Comparison of ENCODE assay signal across 22 cellular contexts in genomic region chr14:90520326-90520725, GRCh38.
A peak's percentile ranks its signal among the peaks of the same experiment; 100 is the strongest.
DNase-seq lines count a peak whose midpoint lies in the region; FAIRE-seq and TF ChIP-seq lines count a peak whose summit lies in the region.
"Had no signal": no experiment of that assay in that cellular context is flagged by ENCODE, and none has a peak within 500 bp of the region (broad histone marks: within the 10 kb centered on the region; RNA-seq: fewer than 3 reads in every experiment).

No MANE protein-coding gene starts in this region.

- intact Hi-C loops in ascending aorta (cut with DNase I), result loop anchor here (5.0 to 10.0 kb wide), 2 partner anchors 174 to 237 kb away; no protein-coding TSS in a partner anchor
- intact Hi-C loops in thyroid gland (cut with DNase I), result no loop called here

- TF ChIP-seq CTCF in ascending aorta (IDR thresholded peaks at IDR 0.05) (no peak), thyroid gland (IDR thresholded peaks at IDR 0.05) (no peak)

- no peak overlapping the region for H3K9ac ChIP-seq in muscle layer of colon (ENCODE audit: low read length)

- 65 to 77% methylated on average over 5 of the region's 5 CpGs for WGBS in thyroid gland, 2 donors

- H3K36me3 ChIP-seq in ascending aorta (no peaks in the 10 kb centered on the region), muscle layer of colon (ENCODE audit: insufficient read depth, low read length) (no peaks in the 10 kb centered on the region), thyroid gland (no peaks in the 10 kb centered on the region)
- H3K36me3 ChIP-seq: cardiac muscle cell had no signal

- FAIRE-seq in urothelium cell line (lab: Jason Lieb, UNC), result no peak
- FAIRE-seq: endothelial cell of umbilical vein had no signal

- peak; percentile 38 to 68 for DNase-seq in NCI-H524 (lab: John Stamatoyannopoulos, UW)
- DNase-seq in NCI-H524 treated with DMSO at 0.1 percent for 48 hours (lab: John Stamatoyannopoulos, UW), result no peak
- no peak for DNase-seq in ascending aorta (ENCODE audit: low spot score in 2 of 2)
- DNase-seq in thyroid gland, result no peak
- DNase-seq in NCI-H1694 treated with DMSO at 0.1 percent for 48 hours (lab: John Stamatoyannopoulos, UW), result no peak
- DNase-seq in urothelium cell line (ENCODE audit: low spot score), result no peak
- no peak for DNase-seq in activated T-cell treated with anti-CD3 and anti-CD28 coated beads, Interleukin-2, amount 50 U/mL, for 48 hours
- DNase-seq: activated CD4-positive, alpha-beta T cell treated with anti-CD3 and anti-CD28 coated beads for 4 hours; activated naive CD4-positive, alpha-beta T cell treated with anti-CD3 and anti-CD28 coated beads, Interleukin-2, amount 10 ng/mL, durations not matched to agents 7 days and 5 days; amniotic stem cell; DND-41; HFFc6; naive thymus-derived CD4-positive, alpha-beta T cell; NCI-H1417 treated with DMSO at 0.1 percent for 48 hours; NCI-H526; occipital lobe; retina; stimulated activated CD4-positive, alpha-beta T cell treated with anti-CD3 and anti-CD28 coated beads, Interleukin-4, amount 100 ng/mL, for 1 hour had no signal

- H3K9me3 ChIP-seq in ascending aorta, result no peaks in the 10 kb centered on the region
- no peaks in the 10 kb centered on the region for H3K9me3 ChIP-seq in muscle layer of colon (ENCODE audit: low read length)
- no peaks in the 10 kb centered on the region for H3K9me3 ChIP-seq in thyroid gland

- H3K27ac ChIP-seq in ascending aorta, result peak overlapping the region; percentile 71 to 83
- H3K27ac ChIP-seq in muscle layer of colon (ENCODE audit: low read depth, low read length), result peak overlapping the region; percentile 48
- peak overlapping the region in 2 of 3 donors; percentile 55 to 79 for H3K27ac ChIP-seq in thyroid gland
- H3K27ac ChIP-seq: 22Rv1, cardiac muscle cell had no signal

- H3K27me3 ChIP-seq in ascending aorta (no peaks in the 10 kb centered on the region), muscle layer of colon (ENCODE audit: control insufficient read depth in 1 of 2, insufficient read depth in 2 of 2, low read length in 2 of 2) (no peaks in the 10 kb centered on the region), thyroid gland (no peaks in the 10 kb centered on the region)
- H3K27me3 ChIP-seq: cardiac muscle cell had no signal

- H3K4me3 ChIP-seq in ascending aorta (no peak overlapping the region), muscle layer of colon (ENCODE audit: low read depth in 1 of 2, low read length in 2 of 2) (no peak overlapping the region), thyroid gland (replicated peaks in 1 of 3) (no peak overlapping the region)
- H3K4me3 ChIP-seq: cardiac muscle cell had no signal

- TF ChIP-seq POLR2A in thyroid gland (IDR thresholded peaks at IDR 0.05), result no peak

- H3K4me1 ChIP-seq in ascending aorta, result peaks cover 16 to 39% of the 10 kb centered on the region in 2 donors
- peaks cover 61% of the 10 kb centered on the region for H3K4me1 ChIP-seq in muscle layer of colon (ENCODE audit: insufficient read depth, low read length)
- H3K4me1 ChIP-seq in thyroid gland, result peaks cover 37 to 63% of the 10 kb centered on the region in 2 donors

Comparison
In these comparisons a context has a peak if more than half of its experiments do, and no peak if none do; other contexts are left out.
1. DNase-seq: peak in NCI-H524 (2 of 2); none in NCI-H524 treated with DMSO at 0.1 percent for 48 hours (single experiment), ascending aorta (0 of 2), thyroid gland (0 of 2), NCI-H1694 treated with DMSO at 0.1 percent for 48 hours (single experiment), urothelium cell line (single experiment) and activated T-cell treated with anti-CD3 and anti-CD28 coated beads, Interleukin-2, amount 50 U/mL, for 48 hours (0 of 2).
2. Peak in every context shown above with its lines, with median percentiles within 50 percentile points of each other: H3K27ac ChIP-seq.